Comparison of ENCODE assay signal across 26 cellular contexts in the genomic region with DNA sequence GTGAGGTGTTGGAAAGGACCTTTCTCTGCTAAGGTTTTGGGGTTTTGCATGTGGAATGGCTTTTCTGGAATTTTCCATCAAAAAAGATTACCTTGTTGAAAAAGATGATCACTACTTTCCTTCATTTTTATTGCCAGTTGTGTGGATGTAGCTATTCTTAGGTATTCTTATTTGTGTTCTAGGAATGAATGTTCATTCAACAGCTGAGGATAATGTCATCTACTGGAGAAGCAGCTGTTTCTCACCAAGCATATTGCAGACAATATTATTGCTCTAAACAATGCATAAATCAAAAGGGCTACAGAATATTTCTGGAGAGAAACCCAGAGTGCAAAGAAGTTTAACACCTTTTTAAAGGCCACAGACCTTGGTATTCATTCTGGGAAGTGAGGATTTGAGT.
"Had no signal": no experiment of that assay in that cellular context is flagged by ENCODE, and none has a peak within 500 bp of the region (broad histone marks: within the 10 kb centered on the region; RNA-seq: fewer than 3 reads in every experiment).

No MANE protein-coding gene starts in this region.

- H3K9me3 Mint-ChIP-seq: activated CD4-positive, alpha-beta T cell treated with anti-CD3 and anti-CD28 coated beads, Interleukin-2, amount 10 ng/mL, durations not matched to agents 24 days and 14 days; activated CD8-positive, alpha-beta T cell treated with anti-CD3 and anti-CD28 coated beads for 36 hours; activated T-cell treated with anti-CD3 and anti-CD28 coated beads, Interleukin-2, amount 50 U/mL, for 4 hours; activated T-helper 17 cell treated with anti-CD3 and anti-CD28 coated beads, Interleukin-2, amount 50 U/mL, for 72 hours; endodermal cell; neural crest cell had no signal

- H2AFZ ChIP-seq: parathyroid adenoma had no signal

- DNase-seq: activated CD4-positive, alpha-beta T cell treated with anti-CD3 and anti-CD28 coated beads, Interleukin-2, amount 10 ng/mL, durations not matched to agents 24 days and 14 days; activated CD4-positive, CD25-positive, alpha-beta regulatory T cell treated with anti-CD3 and anti-CD28 coated beads, Interleukin-2, amount 50 U/mL, for 72 hours; activated CD8-positive, alpha-beta T cell treated with anti-CD3 and anti-CD28 coated beads for 36 hours; activated gamma-delta T cell treated with Interleukin-2 at 50 U/mL for 16 hours; activated naive CD4-positive, alpha-beta T cell treated with anti-CD3 and anti-CD28 coated beads, Interleukin-2, amount 50 U/mL, for 16 hours; activated T-cell treated with anti-CD3 and anti-CD28 coated beads, Interleukin-2, amount 50 U/mL, for 4 hours; amniotic stem cell; caudate nucleus; endodermal cell; heart right ventricle; left ventricle myocardium inferior; naive thymus-derived CD4-positive, alpha-beta T cell; nucleus accumbens; psoas muscle; sigmoid colon; spleen; stimulated activated naive CD4-positive, alpha-beta T cell treated with Interleukin-2 at 50 U/mL for 16 hours; T-helper 17 cell; T1000 had no signal

- H3K36me3 ChIP-seq: heart right ventricle, left ventricle myocardium inferior, sigmoid colon, spleen, tibial nerve had no signal

- H3K27me3 Mint-ChIP-seq: activated T-helper 17 cell treated with anti-CD3 and anti-CD28 coated beads, Interleukin-2, amount 50 U/mL, for 72 hours; T-helper 17 cell had no signal

- ATAC-seq: activated CD8-positive, alpha-beta T cell treated with anti-CD3 and anti-CD28 coated beads for 36 hours; activated T-cell treated with anti-CD3 and anti-CD28 coated beads, Interleukin-2, amount 50 U/mL, for 4 hours; activated T-helper 17 cell treated with anti-CD3 and anti-CD28 coated beads, Interleukin-2, amount 50 U/mL, for 72 hours; esophagus mucosa; foreskin keratinocyte; heart right ventricle; naive thymus-derived CD4-positive, alpha-beta T cell; psoas muscle; T-helper 17 cell had no signal

- H3K27ac Mint-ChIP-seq: activated CD4-positive, alpha-beta T cell treated with anti-CD3 and anti-CD28 coated beads, Interleukin-2, amount 10 ng/mL, durations not matched to agents 24 days and 14 days; activated CD8-positive, alpha-beta T cell treated with anti-CD3 and anti-CD28 coated beads for 36 hours; activated T-helper 17 cell treated with anti-CD3 and anti-CD28 coated beads, Interleukin-2, amount 50 U/mL, for 72 hours; endodermal cell; naive thymus-derived CD4-positive, alpha-beta T cell; T-helper 17 cell had no signal

- H3K9me3 ChIP-seq: heart right ventricle, left ventricle myocardium inferior, psoas muscle, sigmoid colon, spleen, tibial nerve had no signal

- H3K27me3 ChIP-seq: heart right ventricle, sigmoid colon, spleen, tibial nerve had no signal

- H3K4me3 Mint-ChIP-seq: activated CD4-positive, alpha-beta T cell treated with anti-CD3 and anti-CD28 coated beads, Interleukin-2, amount 10 ng/mL, durations not matched to agents 24 days and 14 days; activated CD8-positive, alpha-beta T cell treated with anti-CD3 and anti-CD28 coated beads for 36 hours; activated T-cell treated with anti-CD3 and anti-CD28 coated beads, Interleukin-2, amount 50 U/mL, for 4 hours; activated T-helper 17 cell treated with anti-CD3 and anti-CD28 coated beads, Interleukin-2, amount 50 U/mL, for 72 hours; endodermal cell; naive thymus-derived CD4-positive, alpha-beta T cell; neural crest cell; T-helper 17 cell had no signal

- H3K4me1 Mint-ChIP-seq: activated T-helper 17 cell treated with anti-CD3 and anti-CD28 coated beads, Interleukin-2, amount 50 U/mL, for 72 hours; neural crest cell had no signal

- H3K4me1 ChIP-seq: foreskin keratinocyte, heart right ventricle, left ventricle myocardium inferior, parathyroid adenoma, psoas muscle, spleen, tibial nerve had no signal

- H3K79me2 ChIP-seq: parathyroid adenoma had no signal

- H3K36me3 Mint-ChIP-seq: naive thymus-derived CD4-positive, alpha-beta T cell had no signal

- H3K27ac ChIP-seq: foreskin keratinocyte, heart right ventricle, left ventricle myocardium inferior, parathyroid adenoma, psoas muscle, sigmoid colon, spleen, tibial nerve had no signal

- H3K9ac ChIP-seq: parathyroid adenoma had no signal

- H3K4me3 ChIP-seq: heart right ventricle, left ventricle myocardium inferior, lung, psoas muscle, sigmoid colon, spleen, tibial nerve had no signal
